15 cellular contexts compared by ENCODE assay signal in the genomic region with DNA sequence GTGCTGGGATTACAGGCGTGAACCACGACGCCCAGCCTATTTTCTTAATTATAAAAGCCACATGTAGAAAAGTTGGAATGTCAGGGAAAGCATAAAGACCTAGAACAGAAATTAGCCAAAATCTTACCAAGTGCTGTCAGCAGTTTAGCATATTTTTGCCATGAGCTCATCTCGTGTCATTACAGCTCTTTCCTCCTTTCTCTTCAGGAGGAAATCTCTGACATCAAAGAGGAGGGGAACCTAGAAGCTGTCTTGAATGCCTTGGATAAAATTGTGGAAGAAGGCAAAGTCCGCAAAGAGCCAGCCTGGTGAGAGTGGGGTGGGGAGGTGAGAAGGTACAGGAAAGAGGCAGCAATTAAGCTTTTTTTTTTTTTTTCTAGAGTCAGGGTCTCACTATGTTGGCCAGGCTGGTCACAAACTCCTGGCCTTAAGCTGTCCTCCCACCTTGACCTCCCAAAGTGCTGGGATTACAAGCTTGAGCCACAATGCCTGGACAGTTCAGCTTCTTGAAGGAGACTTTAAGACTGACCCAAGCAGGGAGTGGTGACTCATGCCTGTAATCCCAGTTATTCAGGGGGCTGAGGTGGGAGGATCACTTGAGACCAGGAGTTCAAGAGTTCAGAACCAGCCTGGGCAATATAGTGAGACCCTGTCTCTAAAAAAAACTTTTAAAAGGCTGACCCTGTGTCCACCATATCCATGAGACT. TPM values are rescaled to one million over a fixed set of nuclear protein-coding genes. Genes with fewer than 3 reads are reported as not detected.
A peak's percentile ranks its signal among the peaks of the same experiment; 100 is the strongest.
DNase-seq lines count a peak whose midpoint lies in the region; TF ChIP-seq lines count a peak whose summit lies in the region.
"Had no signal": no experiment of that assay in that cellular context is flagged by ENCODE, and none has a peak within 500 bp of the region (broad histone marks: within the 10 kb centered on the region; RNA-seq: fewer than 3 reads in every experiment).

No MANE protein-coding gene starts in this region.

- no peaks in the 10 kb centered on the region for H3K27me3 ChIP-seq in mammary epithelial cell (ENCODE audit: insufficient read depth, low read length)
- no peaks in the 10 kb centered on the region for H3K27me3 ChIP-seq in effector memory CD4-positive, alpha-beta T cell (replicated peaks; ENCODE audit: control insufficient read depth, insufficient read depth, low read length, poor library complexity, severe bottlenecking)
- H3K27me3 ChIP-seq: neutrophil had no signal

- CTCF ChIA-PET in MCF 10A (lab: Yijun Ruan, JAX) (interaction anchor here (0.6 to 22.6 kb wide), 8 partner anchors 8 to 278 kb away, joined by 3 to 524 read pairs (median 5); no protein-coding TSS in a partner anchor), mammary epithelial cell (lab: Charles Lee; ENCODE audit: low non-redundant PET) (interaction anchor here (1.0 kb wide), 1 partner anchor 88 kb away, joined by 10 read pairs; no protein-coding TSS in a partner anchor)

- no peaks in the 10 kb centered on the region for H3K9me3 Mint-ChIP-seq in MCF 10A (ENCODE audit: unreplicated experiment)
- H3K9me3 Mint-ChIP-seq: stimulated activated naive CD8-positive, alpha-beta T cell treated with anti-CD3 and anti-CD28 coated beads, Interleukin-15, Interleukin-2, amounts not matched to agents 100 ng/mL and 50 ng/mL, for 24 hours had no signal

- no peaks in the 10 kb centered on the region for H4K20me1 ChIP-seq in mammary epithelial cell (ENCODE audit: insufficient read depth, low read length)

- H3K36me3 Mint-ChIP-seq in MCF 10A (ENCODE audit: insufficient read depth, unreplicated experiment): peaks cover 65% of the 10 kb centered on the region

- peak overlapping the region; percentile 51 for H3K27ac Mint-ChIP-seq in MCF 10A (ENCODE audit: low read depth, unreplicated experiment)
- H3K27ac Mint-ChIP-seq: stimulated activated naive CD8-positive, alpha-beta T cell treated with anti-CD3 and anti-CD28 coated beads, Interleukin-15, Interleukin-2, amounts not matched to agents 100 ng/mL and 50 ng/mL, for 24 hours had no signal

- no peaks in the 10 kb centered on the region for H3K9me3 ChIP-seq in mammary epithelial cell (replicated peaks; ENCODE audit: insufficient read depth, low read length)
- H3K9me3 ChIP-seq in effector memory CD4-positive, alpha-beta T cell (ENCODE audit: control insufficient read depth, low read length): no peaks in the 10 kb centered on the region
- H3K9me3 ChIP-seq: neutrophil had no signal

- H3K79me2 ChIP-seq in mammary epithelial cell (ENCODE audit: insufficient read depth, low read length): no peaks in the 10 kb centered on the region

- in situ Hi-C loops in mammary epithelial cell (cut with MboI; ENCODE audit: low sequenced_read_pairs in 2 of 2): no loop called here

- no peak overlapping the region for H2AFZ ChIP-seq in mammary epithelial cell (ENCODE audit: low read depth, low read length)

- WGBS in mammary epithelial cell (ENCODE audit: low coverage, missing lambda C conversion rate): 80% methylated on average over 5 of the region's 5 CpGs

- H3K9ac ChIP-seq in mammary epithelial cell (ENCODE audit: insufficient read depth, low read length): no peak overlapping the region

- peaks cover 2% of the 10 kb centered on the region for H3K36me3 ChIP-seq in mammary epithelial cell (ENCODE audit: insufficient read depth, low read length)
- H3K36me3 ChIP-seq in effector memory CD4-positive, alpha-beta T cell (ENCODE audit: control insufficient read depth, insufficient read depth, low read length): peaks cover 41% of the 10 kb centered on the region

- no peak for DNase-seq in MCF 10A (ENCODE audit: unreplicated experiment)
- DNase-seq in mammary epithelial cell: no peak
- peak; percentile 87 for DNase-seq in amniotic epithelial cell (ENCODE audit: low read depth)
- peak; percentile 84 for DNase-seq in hepatic stellate cell (ENCODE audit: low spot score)
- no peak for DNase-seq in effector memory CD4-positive, alpha-beta T cell
- DNase-seq in NOMO-1 (lab: John Stamatoyannopoulos, UW; ENCODE audit: unreplicated experiment in 2 of 2): no peak
- no peak for DNase-seq in NK-92 (lab: John Stamatoyannopoulos, UW; ENCODE audit: unreplicated experiment)
- DNase-seq in midbrain (lab: John Stamatoyannopoulos, UW): no peak
- DNase-seq: aorta; GDM1; left cardiac atrium; NCI-H1694 treated with DMSO at 0.1 percent for 48 hours; stimulated activated CD4-positive, alpha-beta T cell treated with anti-CD3 and anti-CD28 coated beads, Interleukin-1b, Interleukin-23, amount 100 ng/mL, for 48 hours had no signal

- H3K4me1 Mint-ChIP-seq in MCF 10A (ENCODE audit: insufficient read depth, unreplicated experiment): peaks cover 7% of the 10 kb centered on the region

- H3K27me3 Mint-ChIP-seq in MCF 10A (ENCODE audit: insufficient read depth, unreplicated experiment): no peaks in the 10 kb centered on the region
- H3K27me3 Mint-ChIP-seq: stimulated activated naive CD8-positive, alpha-beta T cell treated with anti-CD3 and anti-CD28 coated beads, Interleukin-15, Interleukin-2, amounts not matched to agents 100 ng/mL and 50 ng/mL, for 24 hours had no signal

- H3K27ac ChIP-seq in mammary epithelial cell (ENCODE audit: insufficient read depth, low read depth, low read length): no peak overlapping the region
- no peak overlapping the region for H3K27ac ChIP-seq in effector memory CD4-positive, alpha-beta T cell (ENCODE audit: insufficient read depth, low read length, poor library complexity, severe bottlenecking)
- H3K27ac ChIP-seq: neutrophil had no signal

- TF ChIP-seq CTCF in MCF 10A (IDR thresholded peaks at IDR 0.05; ENCODE audit: unreplicated experiment) (no peak), mammary epithelial cell (conservative IDR thresholded peaks at IDR 0.05 in 1 of 2, IDR thresholded peaks at IDR 0.05 in 1 of 2; ENCODE audit: extremely low read depth in 1 of 2, insufficient read depth in 1 of 2, low read depth in 1 of 2, low read length in 2 of 2) (no peak)

- peaks cover 8% of the 10 kb centered on the region for H3K4me1 ChIP-seq in mammary epithelial cell (ENCODE audit: insufficient read depth, low read length)
- H3K4me1 ChIP-seq in effector memory CD4-positive, alpha-beta T cell (ENCODE audit: control insufficient read depth, insufficient read depth, low read length, poor library complexity, severe bottlenecking): no peaks in the 10 kb centered on the region

- H3K4me2 ChIP-seq in mammary epithelial cell (ENCODE audit: insufficient read depth, low read depth, low read length): no peak overlapping the region

- POLR2A ChIA-PET in MCF 10A (lab: Yijun Ruan, JAX): interaction anchor here (0.7 to 2.0 kb wide), 7 partner anchors 9 to 83 kb away, joined by 3 to 14 read pairs (median 3); a partner anchor contains a TSS

- dilution Hi-C loops in mammary epithelial cell (cut with HindIII; ENCODE audit: low sequenced_read_pairs): no loop called here

- intact Hi-C loops in MCF 10A (cut with micrococcal nuclease): no loop called here
- intact Hi-C loops in mammary epithelial cell (cut with micrococcal nuclease): no loop called here

- no peak overlapping the region for H3K4me3 Mint-ChIP-seq in MCF 10A (ENCODE audit: unreplicated experiment)
- H3K4me3 Mint-ChIP-seq: stimulated activated naive CD8-positive, alpha-beta T cell treated with anti-CD3 and anti-CD28 coated beads, Interleukin-15, Interleukin-2, amounts not matched to agents 100 ng/mL and 50 ng/mL, for 24 hours had no signal

- H3K4me3 ChIP-seq in mammary epithelial cell (replicated peaks in 1 of 3; ENCODE audit: insufficient read depth in 1 of 3, low read depth in 2 of 3, low read length in 3 of 3): no peak overlapping the region
- no peak overlapping the region for H3K4me3 ChIP-seq in effector memory CD4-positive, alpha-beta T cell (ENCODE audit: insufficient read depth, low read depth, low read length, poor library complexity, severe bottlenecking)

- BruUV-seq in MCF 10A (replicated peaks; lab: Mats Ljungman, UMichigan) (no TSS peak), mammary epithelial cell (replicated peaks; lab: Mats Ljungman, UMichigan) (no TSS peak)

RNA-seq across cellular contexts. Expression of a gene that starts 8.4 kb away (rescaled TPM):
- total RNA-seq in MCF 10A (2022) (1.9 and 2.6 TPM in 2 replicates), mammary epithelial cell (not detected)
- 0.29 TPM for polyA plus RNA-seq in mammary epithelial cell
- not detected for polyA minus RNA-seq in mammary epithelial cell

RNA-seq across cellular contexts. Expression of a gene that starts 14.3 kb away (rescaled TPM):
- 21.5 and 29.2 TPM in 2 replicates for total RNA-seq in MCF 10A (2022)
- total RNA-seq in mammary epithelial cell: 1 to 10 TPM; 2.8 to 7.6 TPM
- polyA plus RNA-seq in mammary epithelial cell: 1.6 TPM
- 1.2 TPM for polyA minus RNA-seq in mammary epithelial cell

RNA-seq across cellular contexts. Expression of a gene that starts 20.8 kb away (rescaled TPM):
- total RNA-seq in MCF 10A (2022) (51.0 and 77.7 TPM in 2 replicates), mammary epithelial cell (10 to 100 TPM; 23.8 to 33.2 TPM)
- polyA plus RNA-seq in mammary epithelial cell: 53.0 TPM
- polyA minus RNA-seq in mammary epithelial cell: 15.9 TPM

RNA-seq across cellular contexts. Expression of a gene that starts 39.7 kb away (rescaled TPM):
- total RNA-seq in MCF 10A (2022) (28.7 and 32.3 TPM in 2 replicates), mammary epithelial cell (10 to 100 TPM; 15.8 to 18.5 TPM)
- 29.2 TPM for polyA plus RNA-seq in mammary epithelial cell
- 25.3 TPM for polyA minus RNA-seq in mammary epithelial cell

RNA-seq across cellular contexts. Expression of a gene that starts 49.1 kb away (rescaled TPM):
- total RNA-seq in MCF 10A (2022): 118 and 140 TPM in 2 replicates
- total RNA-seq in mammary epithelial cell: 10 to 100 TPM; 74.5 to 76.7 TPM
- 25.5 TPM for polyA plus RNA-seq in mammary epithelial cell
- polyA minus RNA-seq in mammary epithelial cell: 46.2 TPM

Comparison
In these comparisons a context has a peak if more than half of its experiments do, and no peak if none do; other contexts are left out.
1. DNase-seq: peak in amniotic epithelial cell (single experiment) and hepatic stellate cell (single experiment); none in MCF 10A (single experiment), mammary epithelial cell (single experiment), effector memory CD4-positive, alpha-beta T cell (0 of 3), NOMO-1 (0 of 2), NK-92 (single experiment) and midbrain (single experiment).